In genomic region chr10:34161948-34162347, GRCh38 we compare ENCODE assay signal across 21 cellular contexts.
A peak's percentile ranks its signal among the peaks of the same experiment; 100 is the strongest.
DNase-seq lines count a peak whose midpoint lies in the region; ATAC-seq, FAIRE-seq and TF ChIP-seq lines count a peak whose summit lies in the region.
"Had no signal": no experiment of that assay in that cellular context is flagged by ENCODE, and none has a peak within 500 bp of the region (broad histone marks: within the 10 kb centered on the region; RNA-seq: fewer than 3 reads in every experiment).

No MANE protein-coding gene starts in this region.

- FAIRE-seq in pancreas (lab: Jason Lieb, UNC): no peak
- FAIRE-seq: D721Med, GM12878, GM19239, H1 had no signal

- ATAC-seq in mucosa of descending colon (no peak), pancreas (no peak)
- ATAC-seq: CD8-positive, alpha-beta T cell; GM12878 had no signal

- TF ChIP-seq CTCF in mucosa of descending colon (IDR thresholded peaks at IDR 0.05) (no peak), pancreas (IDR thresholded peaks at IDR 0.05) (no peak)

- DNase-seq in CMK (ENCODE audit: low read depth): peak; percentile 76
- peak in 45 of 76 experiments; percentile 1 to 60 (median 26) for DNase-seq in HUDEP-2 (lab: John Stamatoyannopoulos, UW; ENCODE audit: unreplicated experiment in 76 of 76)
- DNase-seq in OCI-M2 (lab: John Stamatoyannopoulos, UW; ENCODE audit: unreplicated experiment): peak; percentile 55
- DNase-seq in erythroblast (lab: John Stamatoyannopoulos, UW): peak; percentile 45 to 64
- no peak for DNase-seq in mucosa of descending colon
- DNase-seq in pancreas: no peak
- DNase-seq in DMS153 treated with DMSO at 0.1 percent for 48 hours (lab: John Stamatoyannopoulos, UW; ENCODE audit: unreplicated experiment): no peak
- DNase-seq: CD4-positive, CD25-positive, alpha-beta regulatory T cell; CD8-positive, alpha-beta T cell; DMS153; DMS79; EL; GDM1; GM23248; H7; HCEC 1CT had no signal

- H3K27ac ChIP-seq in pancreas: no peak overlapping the region
- H3K27ac ChIP-seq: C4-2B, GM23248 had no signal

- no peaks in the 10 kb centered on the region for H3K9me3 ChIP-seq in mucosa of descending colon
- H3K9me3 ChIP-seq in pancreas: no peaks in the 10 kb centered on the region

- H3K4me1 ChIP-seq in mucosa of descending colon (ENCODE audit: low read depth): no peaks in the 10 kb centered on the region
- no peaks in the 10 kb centered on the region for H3K4me1 ChIP-seq in pancreas

- no peaks in the 10 kb centered on the region for H3K27me3 ChIP-seq in pancreas

- H3K36me3 ChIP-seq in mucosa of descending colon (ENCODE audit: low read depth): no peaks in the 10 kb centered on the region
- no peaks in the 10 kb centered on the region for H3K36me3 ChIP-seq in pancreas

- WGBS in pancreas, 2 donors: 86 to 93% methylated on average over 4 of the region's 4 CpGs

- intact Hi-C loops in mucosa of descending colon (cut with DNase I, micrococcal nuclease) (no loop called here), pancreas (cut with DNase I) (no loop called here)

- H3K4me3 ChIP-seq in mucosa of descending colon (no peak overlapping the region), pancreas (no peak overlapping the region)
- H3K4me3 ChIP-seq: GM12878, GM23248 had no signal

- TF ChIP-seq POLR2A in erythroblast (IDR thresholded peaks at IDR 0.05; ENCODE audit: low read length): no peak

Comparison
In these comparisons a context has a peak if more than half of its experiments do, and no peak if none do; other contexts are left out.
1. DNase-seq: peak in CMK (single experiment), HUDEP-2 (45 of 76), OCI-M2 (single experiment) and erythroblast (2 of 2); none in mucosa of descending colon (0 of 3), pancreas (0 of 6) and DMS153 treated with DMSO at 0.1 percent for 48 hours (single experiment).